In the genomic region with DNA sequence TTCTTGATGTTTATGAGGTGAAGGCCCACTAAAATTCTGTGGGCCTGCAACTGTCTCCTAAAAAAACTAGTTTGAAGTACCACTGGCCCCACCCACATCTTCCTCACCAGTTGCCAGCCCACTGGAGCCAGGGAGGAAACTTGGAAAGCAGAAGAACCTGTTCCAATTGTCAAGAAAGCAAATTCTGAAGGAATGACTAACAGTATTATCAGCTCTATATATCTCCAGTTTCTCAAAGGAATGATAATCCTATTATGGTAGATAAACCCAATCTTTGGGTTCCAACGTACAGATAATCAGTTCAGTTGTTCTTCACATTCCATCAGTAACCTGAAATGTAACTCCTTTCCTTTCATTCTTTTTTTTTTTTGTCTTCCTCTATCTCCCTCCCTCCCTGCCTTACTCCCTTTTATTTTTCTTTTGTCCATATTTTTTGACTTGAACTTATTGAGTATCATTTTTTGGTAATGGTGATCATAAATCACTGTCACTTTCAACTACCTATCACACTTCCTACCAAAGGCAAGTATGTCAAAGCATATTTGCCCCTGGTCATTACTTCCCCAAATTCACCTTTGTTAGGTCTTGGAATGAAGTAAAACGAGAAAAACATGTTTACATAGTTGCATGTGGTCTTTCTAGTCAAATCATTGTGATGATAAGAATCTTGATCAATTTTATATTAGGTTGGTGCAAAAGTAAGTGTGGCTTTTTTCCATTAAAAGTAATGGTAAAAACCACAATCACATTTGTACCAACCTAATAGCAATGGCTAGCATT, we compare ENCODE assay signal across 1 cellular context.
A peak's percentile ranks its signal among the peaks of the same experiment; 100 is the strongest.
TF ChIP-seq lines count a peak whose summit lies in the region.

No MANE protein-coding gene starts in this region.

TF ChIP-seq in SK-N-SH, 30 proteins besides CTCF, POLR2A, EP300 and RAD21 (continued from another document):
- no peak for TF ChIP-seq EZH2phosphoT487 (IDR thresholded peaks at IDR 0.05; ENCODE audit: borderline replicate concordance, low read depth)
- no peak for TF ChIP-seq YY1 (IDR thresholded peaks at IDR 0.05; ENCODE audit: low read depth)
- TF ChIP-seq NFIC (IDR thresholded peaks at IDR 0.05; ENCODE audit: borderline replicate concordance): 0 out of 2 replicates have a peak, but pooled peaks have one; percentile 24
- TF ChIP-seq, protein P1, sequence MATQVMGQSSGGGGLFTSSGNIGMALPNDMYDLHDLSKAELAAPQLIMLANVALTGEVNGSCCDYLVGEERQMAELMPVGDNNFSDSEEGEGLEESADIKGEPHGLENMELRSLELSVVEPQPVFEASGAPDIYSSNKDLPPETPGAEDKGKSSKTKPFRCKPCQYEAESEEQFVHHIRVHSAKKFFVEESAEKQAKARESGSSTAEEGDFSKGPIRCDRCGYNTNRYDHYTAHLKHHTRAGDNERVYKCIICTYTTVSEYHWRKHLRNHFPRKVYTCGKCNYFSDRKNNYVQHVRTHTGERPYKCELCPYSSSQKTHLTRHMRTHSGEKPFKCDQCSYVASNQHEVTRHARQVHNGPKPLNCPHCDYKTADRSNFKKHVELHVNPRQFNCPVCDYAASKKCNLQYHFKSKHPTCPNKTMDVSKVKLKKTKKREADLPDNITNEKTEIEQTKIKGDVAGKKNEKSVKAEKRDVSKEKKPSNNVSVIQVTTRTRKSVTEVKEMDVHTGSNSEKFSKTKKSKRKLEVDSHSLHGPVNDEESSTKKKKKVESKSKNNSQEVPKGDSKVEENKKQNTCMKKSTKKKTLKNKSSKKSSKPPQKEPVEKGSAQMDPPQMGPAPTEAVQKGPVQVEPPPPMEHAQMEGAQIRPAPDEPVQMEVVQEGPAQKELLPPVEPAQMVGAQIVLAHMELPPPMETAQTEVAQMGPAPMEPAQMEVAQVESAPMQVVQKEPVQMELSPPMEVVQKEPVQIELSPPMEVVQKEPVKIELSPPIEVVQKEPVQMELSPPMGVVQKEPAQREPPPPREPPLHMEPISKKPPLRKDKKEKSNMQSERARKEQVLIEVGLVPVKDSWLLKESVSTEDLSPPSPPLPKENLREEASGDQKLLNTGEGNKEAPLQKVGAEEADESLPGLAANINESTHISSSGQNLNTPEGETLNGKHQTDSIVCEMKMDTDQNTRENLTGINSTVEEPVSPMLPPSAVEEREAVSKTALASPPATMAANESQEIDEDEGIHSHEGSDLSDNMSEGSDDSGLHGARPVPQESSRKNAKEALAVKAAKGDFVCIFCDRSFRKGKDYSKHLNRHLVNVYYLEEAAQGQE (IDR thresholded peaks at IDR 0.05; ENCODE audit: low read depth, low read length): no peak
- 0 out of 2 replicates have a peak, but pooled peaks have one; percentile 23 for TF ChIP-seq FOXM1 (IDR thresholded peaks at IDR 0.05; ENCODE audit: low read depth)
- no peak for TF ChIP-seq TAF1 (IDR thresholded peaks at IDR 0.05; ENCODE audit: borderline replicate concordance, low read depth, low read length)
- no peak for TF ChIP-seq SMC3 (IDR thresholded peaks at IDR 0.05; ENCODE audit: low read depth, low read length)
- TF ChIP-seq, protein P2, sequence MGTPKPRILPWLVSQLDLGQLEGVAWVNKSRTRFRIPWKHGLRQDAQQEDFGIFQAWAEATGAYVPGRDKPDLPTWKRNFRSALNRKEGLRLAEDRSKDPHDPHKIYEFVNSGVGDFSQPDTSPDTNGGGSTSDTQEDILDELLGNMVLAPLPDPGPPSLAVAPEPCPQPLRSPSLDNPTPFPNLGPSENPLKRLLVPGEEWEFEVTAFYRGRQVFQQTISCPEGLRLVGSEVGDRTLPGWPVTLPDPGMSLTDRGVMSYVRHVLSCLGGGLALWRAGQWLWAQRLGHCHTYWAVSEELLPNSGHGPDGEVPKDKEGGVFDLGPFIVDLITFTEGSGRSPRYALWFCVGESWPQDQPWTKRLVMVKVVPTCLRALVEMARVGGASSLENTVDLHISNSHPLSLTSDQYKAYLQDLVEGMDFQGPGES (IDR thresholded peaks at IDR 0.05; ENCODE audit: low read depth, low read length): no peak
- TF ChIP-seq, protein P3, sequence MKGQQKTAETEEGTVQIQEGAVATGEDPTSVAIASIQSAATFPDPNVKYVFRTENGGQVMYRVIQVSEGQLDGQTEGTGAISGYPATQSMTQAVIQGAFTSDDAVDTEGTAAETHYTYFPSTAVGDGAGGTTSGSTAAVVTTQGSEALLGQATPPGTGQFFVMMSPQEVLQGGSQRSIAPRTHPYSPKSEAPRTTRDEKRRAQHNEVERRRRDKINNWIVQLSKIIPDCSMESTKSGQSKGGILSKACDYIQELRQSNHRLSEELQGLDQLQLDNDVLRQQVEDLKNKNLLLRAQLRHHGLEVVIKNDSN (IDR thresholded peaks at IDR 0.05; ENCODE audit: borderline replicate concordance, low read depth): no peak
- peak; percentile 53 for TF ChIP-seq TCF12 (IDR thresholded peaks at IDR 0.05)
- TF ChIP-seq GABPA (IDR thresholded peaks at IDR 0.05; ENCODE audit: low read depth): no peak
- TF ChIP-seq TEAD4 (IDR thresholded peaks at IDR 0.05; ENCODE audit: borderline replicate concordance, insufficient read depth): peak; percentile 35; the same call in 1 of the 2 replicates
- no peak for TF ChIP-seq GATA2 (CRISPR knock-in tag; IDR thresholded peaks at IDR 0.05)
- no peak for TF ChIP-seq RFX5 (IDR thresholded peaks at IDR 0.05; ENCODE audit: low read length)
- TF ChIP-seq, protein P4, sequence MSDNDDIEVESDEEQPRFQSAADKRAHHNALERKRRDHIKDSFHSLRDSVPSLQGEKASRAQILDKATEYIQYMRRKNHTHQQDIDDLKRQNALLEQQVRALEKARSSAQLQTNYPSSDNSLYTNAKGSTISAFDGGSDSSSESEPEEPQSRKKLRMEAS (IDR thresholded peaks at IDR 0.05; ENCODE audit: low read depth): no peak
- no peak for TF ChIP-seq ELF1 (IDR thresholded peaks at IDR 0.05)
- TF ChIP-seq FOXJ3 (CRISPR knock-in tag; IDR thresholded peaks at IDR 0.05): no peak
- TF ChIP-seq, protein P5, sequence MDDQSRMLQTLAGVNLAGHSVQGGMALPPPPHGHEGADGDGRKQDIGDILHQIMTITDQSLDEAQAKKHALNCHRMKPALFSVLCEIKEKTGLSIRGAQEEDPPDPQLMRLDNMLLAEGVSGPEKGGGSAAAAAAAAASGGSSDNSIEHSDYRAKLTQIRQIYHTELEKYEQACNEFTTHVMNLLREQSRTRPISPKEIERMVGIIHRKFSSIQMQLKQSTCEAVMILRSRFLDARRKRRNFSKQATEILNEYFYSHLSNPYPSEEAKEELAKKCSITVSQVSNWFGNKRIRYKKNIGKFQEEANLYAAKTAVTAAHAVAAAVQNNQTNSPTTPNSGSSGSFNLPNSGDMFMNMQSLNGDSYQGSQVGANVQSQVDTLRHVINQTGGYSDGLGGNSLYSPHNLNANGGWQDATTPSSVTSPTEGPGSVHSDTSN (IDR thresholded peaks at IDR 0.05): peak; percentile 31; the same call in 1 of the 2 replicates
- TF ChIP-seq, protein P6, sequence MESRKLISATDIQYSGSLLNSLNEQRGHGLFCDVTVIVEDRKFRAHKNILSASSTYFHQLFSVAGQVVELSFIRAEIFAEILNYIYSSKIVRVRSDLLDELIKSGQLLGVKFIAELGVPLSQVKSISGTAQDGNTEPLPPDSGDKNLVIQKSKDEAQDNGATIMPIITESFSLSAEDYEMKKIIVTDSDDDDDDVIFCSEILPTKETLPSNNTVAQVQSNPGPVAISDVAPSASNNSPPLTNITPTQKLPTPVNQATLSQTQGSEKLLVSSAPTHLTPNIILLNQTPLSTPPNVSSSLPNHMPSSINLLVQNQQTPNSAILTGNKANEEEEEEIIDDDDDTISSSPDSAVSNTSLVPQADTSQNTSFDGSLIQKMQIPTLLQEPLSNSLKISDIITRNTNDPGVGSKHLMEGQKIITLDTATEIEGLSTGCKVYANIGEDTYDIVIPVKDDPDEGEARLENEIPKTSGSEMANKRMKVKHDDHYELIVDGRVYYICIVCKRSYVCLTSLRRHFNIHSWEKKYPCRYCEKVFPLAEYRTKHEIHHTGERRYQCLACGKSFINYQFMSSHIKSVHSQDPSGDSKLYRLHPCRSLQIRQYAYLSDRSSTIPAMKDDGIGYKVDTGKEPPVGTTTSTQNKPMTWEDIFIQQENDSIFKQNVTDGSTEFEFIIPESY (IDR thresholded peaks at IDR 0.05; ENCODE audit: borderline replicate concordance, low read depth): no peak
- no peak for TF ChIP-seq NRF1 (IDR thresholded peaks at IDR 0.05; ENCODE audit: low read depth, low read length)
- TF ChIP-seq POLR2AphosphoS5 (IDR thresholded peaks at IDR 0.05; ENCODE audit: low read depth, low read length): no peak
